8 cellular contexts compared by ENCODE assay signal in genomic region chr1:58783090-58783992, GRCh38. TPM values are rescaled to one million over a fixed set of nuclear protein-coding genes. Genes with fewer than 3 reads are reported as not detected.
DNase-seq lines count a peak whose midpoint lies in the region; ATAC-seq and TF ChIP-seq lines count a peak whose summit lies in the region.

No MANE protein-coding gene starts in this region.

- no peaks in the 10 kb centered on the region for H3K9me3 ChIP-seq in muscle layer of duodenum (ENCODE audit: control insufficient read depth in 1 of 2, low read length in 2 of 2)

- peak overlapping the region; percentile 98 for H3K27ac ChIP-seq in muscle layer of duodenum (ENCODE audit: low read length)

- DNase-seq in ELR (ENCODE audit: low read depth) (peak; percentile 58), NCI-H1105 (lab: John Stamatoyannopoulos, UW) (peak; percentile 30), erythroblast (lab: John Stamatoyannopoulos, UW) (peak; percentile 75 to 87), A172 (ENCODE audit: low spot score) (no peak)
- peak; percentile 23 to 25 for DNase-seq in activated CD4-positive, alpha-beta T cell treated with anti-CD3 and anti-CD28 coated beads, Interleukin-2, amount 50 U/mL, for 4 hours
- DNase-seq in stimulated activated naive CD4-positive, alpha-beta T cell (lab: John Stamatoyannopoulos, UW), result peak in 5 of 6 experiments; percentile 22 to 83 (median 47)

- H3K27me3 ChIP-seq in muscle layer of duodenum (ENCODE audit: low read depth, low read length), result no peaks in the 10 kb centered on the region

- H3K4me3 ChIP-seq in muscle layer of duodenum (ENCODE audit: low read depth in 1 of 2, low read length in 2 of 2), result peak overlapping the region; percentile 85 to 94

- peaks cover 4 to 14% of the 10 kb centered on the region in 2 donors for H3K36me3 ChIP-seq in muscle layer of duodenum (ENCODE audit: control insufficient read depth in 1 of 2, insufficient read depth in 2 of 2, low read length in 2 of 2)

- no peak for TF ChIP-seq POLR2A in erythroblast (IDR thresholded peaks at IDR 0.05; ENCODE audit: low read length)

- peak; percentile 12 for ATAC-seq in GM21825 (IDR thresholded peaks at IDR 0.05; ENCODE audit: unreplicated experiment)

- H3K4me1 ChIP-seq in muscle layer of duodenum (ENCODE audit: control insufficient read depth in 1 of 2, insufficient read depth in 2 of 2, low read length in 2 of 2), result peaks cover 0 to 7% of the 10 kb centered on the region in 2 donors

RNA-seq across cellular contexts. Expression of gene JUN, which starts 0.5 kb away (rescaled TPM):
- total RNA-seq in A172 (2014; rRNA removed; shearing (Covaris generic)), result 73.6 and 82.2 TPM in 2 replicates
